Comparison of ENCODE assay signal across 12 cellular contexts in the genomic region with DNA sequence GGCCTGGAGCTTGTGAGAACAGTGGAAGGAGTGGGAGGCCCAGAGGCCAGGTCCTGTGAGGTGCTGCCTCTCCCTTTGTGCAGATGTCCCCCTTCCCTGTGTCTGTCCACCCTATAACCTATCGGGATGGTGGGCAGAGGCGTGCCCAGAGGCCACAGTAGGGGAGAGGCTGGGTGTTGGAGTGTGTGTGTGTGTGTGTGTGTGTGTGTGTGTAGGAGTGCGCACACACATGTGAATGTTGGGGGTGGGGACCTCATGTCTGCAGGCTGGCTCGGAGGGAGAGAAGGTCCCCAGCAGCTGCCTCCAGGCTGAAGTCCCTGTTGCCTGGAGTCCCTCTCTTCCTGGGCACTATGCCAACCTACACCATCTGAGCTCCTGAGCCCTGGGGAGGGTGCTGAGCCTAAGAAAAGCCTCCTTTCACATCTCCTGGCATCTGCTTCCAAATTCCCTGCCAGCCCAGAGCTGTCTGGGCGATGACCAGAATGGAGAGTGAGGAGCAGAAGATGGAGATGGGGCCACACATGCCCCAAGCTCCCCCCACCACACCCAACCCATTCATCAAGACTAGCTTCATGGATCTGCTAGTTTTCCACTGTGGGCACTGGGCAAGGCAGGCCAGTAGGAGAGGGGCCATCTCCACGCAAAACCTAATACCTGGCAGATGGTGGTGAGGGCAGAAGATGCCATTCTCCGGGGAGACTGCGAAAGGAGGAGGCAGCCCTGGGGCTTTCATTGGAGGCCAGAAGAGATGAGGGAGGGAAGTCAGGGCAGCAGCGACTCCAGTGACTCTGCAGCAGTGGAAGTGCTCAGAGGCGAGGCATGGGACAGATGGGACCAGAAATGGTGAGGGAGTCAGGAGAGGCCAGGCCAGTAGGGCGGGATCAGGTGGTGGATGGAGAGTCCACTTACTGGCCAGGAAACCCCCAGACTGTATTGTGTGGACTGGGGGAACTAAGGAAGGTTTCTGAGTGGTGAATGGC. TPM values are rescaled to one million over a fixed set of nuclear protein-coding genes. Genes with fewer than 3 reads are reported as not detected.
DNase-seq lines count a peak whose midpoint lies in the region; ATAC-seq and TF ChIP-seq lines count a peak whose summit lies in the region.
"Had no signal": no experiment of that assay in that cellular context is flagged by ENCODE, and none has a peak within 500 bp of the region (broad histone marks: within the 10 kb centered on the region; RNA-seq: fewer than 3 reads in every experiment).

No MANE protein-coding gene starts in this region.

- no peaks in the 10 kb centered on the region for H3F3A ChIP-seq in neural progenitor cell (ENCODE audit: low read depth)

- no peak for ATAC-seq in HG02885 (IDR thresholded peaks at IDR 0.05; ENCODE audit: poor library complexity, unreplicated experiment)
- ATAC-seq: CD8-positive, alpha-beta T cell had no signal

- H4K20me1 ChIP-seq in neural progenitor cell (ENCODE audit: low read depth): no peaks in the 10 kb centered on the region

- no peak overlapping the region for H3K27ac ChIP-seq in neural progenitor cell
- H3K27ac ChIP-seq: HL-60 had no signal

- peak overlapping the region; percentile 85 to 97 (median 94) for H3K27ac Mint-ChIP-seq in brain
- peak overlapping the region; percentile 66 for H3K27ac Mint-ChIP-seq in neural progenitor cell
- no peak overlapping the region for H3K27ac Mint-ChIP-seq in endothelial cell (ENCODE audit: unreplicated experiment)
- H3K27ac Mint-ChIP-seq in activated CD4-positive, alpha-beta memory T cell treated with anti-CD3 and anti-CD28 coated beads, Interleukin-2, amount 10 ng/mL, durations not matched to agents 7 days and 5 days: no peak overlapping the region
- H3K27ac Mint-ChIP-seq: CD8-positive, alpha-beta T cell; immature natural killer cell had no signal

- H3K36me3 ChIP-seq in neural progenitor cell: no peaks in the 10 kb centered on the region

- H3K4me1 Mint-ChIP-seq in brain (peaks cover 61% of the 10 kb centered on the region), neural progenitor cell (peaks cover 49% of the 10 kb centered on the region), endothelial cell (ENCODE audit: unreplicated experiment) (no peaks in the 10 kb centered on the region)
- no peaks in the 10 kb centered on the region for H3K4me1 Mint-ChIP-seq in activated CD4-positive, alpha-beta memory T cell treated with anti-CD3 and anti-CD28 coated beads, Interleukin-2, amount 10 ng/mL, durations not matched to agents 7 days and 5 days
- H3K4me1 Mint-ChIP-seq: immature natural killer cell had no signal

- CTCF ChIA-PET in activated CD4-positive, alpha-beta memory T cell treated with anti-CD3 and anti-CD28 coated beads, Interleukin-2, amount 10 ng/mL, durations not matched to agents 7 days and 5 days (lab: Charles Lee): no interaction called here

- H3K36me3 Mint-ChIP-seq in brain (no peaks in the 10 kb centered on the region), neural progenitor cell (no peaks in the 10 kb centered on the region), endothelial cell (ENCODE audit: low read depth, unreplicated experiment) (no peaks in the 10 kb centered on the region)
- no peaks in the 10 kb centered on the region for H3K36me3 Mint-ChIP-seq in activated CD4-positive, alpha-beta memory T cell treated with anti-CD3 and anti-CD28 coated beads, Interleukin-2, amount 10 ng/mL, durations not matched to agents 7 days and 5 days (ENCODE audit: low read depth)
- H3K36me3 Mint-ChIP-seq: CD8-positive, alpha-beta T cell; immature natural killer cell had no signal

- H3K79me2 ChIP-seq in neural progenitor cell (ENCODE audit: low read depth): no peaks in the 10 kb centered on the region

- H3K4me2 ChIP-seq in neural progenitor cell: no peak overlapping the region

- H3K4me1 ChIP-seq in neural progenitor cell: no peaks in the 10 kb centered on the region

- no peak overlapping the region for H2AFZ ChIP-seq in neural progenitor cell (replicated peaks)

- H3K9me3 ChIP-seq in neural progenitor cell (ENCODE audit: low read depth): no peaks in the 10 kb centered on the region

- no peak overlapping the region for H3K4me3 ChIP-seq in neural progenitor cell

- H3K4me3 Mint-ChIP-seq in brain (peak overlapping the region in 4 of 5 experiments; percentile 29 to 52 (median 40)), neural progenitor cell (no peak overlapping the region), endothelial cell (ENCODE audit: unreplicated experiment) (no peak overlapping the region)
- no peak overlapping the region for H3K4me3 Mint-ChIP-seq in activated CD4-positive, alpha-beta memory T cell treated with anti-CD3 and anti-CD28 coated beads, Interleukin-2, amount 10 ng/mL, durations not matched to agents 7 days and 5 days
- H3K4me3 Mint-ChIP-seq: CD8-positive, alpha-beta T cell; immature natural killer cell had no signal

- H3K27me3 ChIP-seq in neural progenitor cell: no peaks in the 10 kb centered on the region

- no peak overlapping the region for H3K9ac ChIP-seq in neural progenitor cell

- H3K27me3 Mint-ChIP-seq in brain (no peaks in the 10 kb centered on the region), neural progenitor cell (ENCODE audit: insufficient read depth, low read depth) (peaks cover 4% of the 10 kb centered on the region), endothelial cell (ENCODE audit: unreplicated experiment) (peaks cover 9% of the 10 kb centered on the region)
- no peaks in the 10 kb centered on the region for H3K27me3 Mint-ChIP-seq in activated CD4-positive, alpha-beta memory T cell treated with anti-CD3 and anti-CD28 coated beads, Interleukin-2, amount 10 ng/mL, durations not matched to agents 7 days and 5 days

- POLR2A ChIA-PET in activated CD4-positive, alpha-beta memory T cell treated with anti-CD3 and anti-CD28 coated beads, Interleukin-2, amount 10 ng/mL, durations not matched to agents 7 days and 5 days (lab: Charles Lee): no interaction called here

- DNase-seq in DMS 273 (lab: John Stamatoyannopoulos, UW; ENCODE audit: unreplicated experiment) (peak; percentile 99), NCI-H2107 (lab: John Stamatoyannopoulos, UW) (peak; percentile 62), neural progenitor cell (ENCODE audit: low spot score) (no peak), endothelial cell (ENCODE audit: low spot score) (no peak), hepatic stellate cell (ENCODE audit: low spot score) (no peak)
- DNase-seq in activated CD4-positive, alpha-beta memory T cell treated with anti-CD3 and anti-CD28 coated beads, Interleukin-2, amount 10 ng/mL, durations not matched to agents 7 days and 5 days: no peak
- DNase-seq: CD8-positive, alpha-beta T cell; immature natural killer cell had no signal

- no peaks in the 10 kb centered on the region for H3K9me3 Mint-ChIP-seq in brain
- no peaks in the 10 kb centered on the region for H3K9me3 Mint-ChIP-seq in neural progenitor cell
- no peaks in the 10 kb centered on the region for H3K9me3 Mint-ChIP-seq in endothelial cell (ENCODE audit: unreplicated experiment)
- no peaks in the 10 kb centered on the region for H3K9me3 Mint-ChIP-seq in activated CD4-positive, alpha-beta memory T cell treated with anti-CD3 and anti-CD28 coated beads, Interleukin-2, amount 10 ng/mL, durations not matched to agents 7 days and 5 days
- H3K9me3 Mint-ChIP-seq: CD8-positive, alpha-beta T cell; immature natural killer cell had no signal

- TF ChIP-seq CTCF in brain (conservative IDR thresholded peaks at IDR 0.05): no peak
- TF ChIP-seq CTCF in neural progenitor cell (IDR thresholded peaks at IDR 0.05): no peak
- no peak for TF ChIP-seq CTCF in endothelial cell (IDR thresholded peaks at IDR 0.05; ENCODE audit: unreplicated experiment)

RNA-seq across cellular contexts. Expression of gene KCNK3, which starts 20.3 kb away (rescaled TPM):
- polyA plus RNA-seq in brain (ENCODE audit: insufficient read depth, low read depth, low replicate concordance): 6.8 TPM
- total RNA-seq in neural progenitor cell (ENCODE audit: low replicate concordance) (not detected in 2 replicates), endothelial cell (ENCODE audit: unreplicated experiment) (not detected)
- total RNA-seq in activated CD4-positive, alpha-beta memory T cell treated with anti-CD3 and anti-CD28 coated beads, Interleukin-2, amount 10 ng/mL, durations not matched to agents 7 days and 5 days: not detected
- total RNA-seq: CD8-positive, alpha-beta T cell; dermis microvascular lymphatic vessel endothelial cell had no signal
- polyA plus RNA-seq: immature natural killer cell had no signal

RNA-seq across cellular contexts. Expression of gene SLC35F6, which starts 51.3 kb away (rescaled TPM):
- 14.3 TPM for polyA plus RNA-seq in brain (ENCODE audit: insufficient read depth, low read depth, low replicate concordance)
- total RNA-seq in neural progenitor cell (ENCODE audit: low replicate concordance) (5.6 and 11.6 TPM in 2 replicates), endothelial cell (ENCODE audit: unreplicated experiment) (23.8 TPM)
- total RNA-seq in activated CD4-positive, alpha-beta memory T cell treated with anti-CD3 and anti-CD28 coated beads, Interleukin-2, amount 10 ng/mL, durations not matched to agents 7 days and 5 days: 10 to 100 TPM; 27.0 to 27.6 TPM

Comparison
In these comparisons a context has a peak if more than half of its experiments do, and no peak if none do; other contexts are left out.
1. DNase-seq: peak in DMS 273 (single experiment) and NCI-H2107 (single experiment); none in neural progenitor cell (single experiment), endothelial cell (single experiment), hepatic stellate cell (single experiment) and activated CD4-positive, alpha-beta memory T cell treated with anti-CD3 and anti-CD28 coated beads, Interleukin-2, amount 10 ng/mL, durations not matched to agents 7 days and 5 days (single experiment).
2. H3K27ac Mint-ChIP-seq: peak in brain (5 of 5) and neural progenitor cell (single experiment); none in endothelial cell (single experiment) and activated CD4-positive, alpha-beta memory T cell treated with anti-CD3 and anti-CD28 coated beads, Interleukin-2, amount 10 ng/mL, durations not matched to agents 7 days and 5 days (single experiment).
3. H3K4me3 Mint-ChIP-seq: peak in brain (4 of 5); none in neural progenitor cell (single experiment), endothelial cell (single experiment) and activated CD4-positive, alpha-beta memory T cell treated with anti-CD3 and anti-CD28 coated beads, Interleukin-2, amount 10 ng/mL, durations not matched to agents 7 days and 5 days (single experiment).